Comparison of ENCODE assay signal across 1 cellular context in genomic region chr6:149940673-149940984, GRCh38.
TF ChIP-seq lines count a peak whose summit lies in the region.

No MANE protein-coding gene starts in this region.

TF ChIP-seq in H1, 55 proteins besides CTCF, POLR2A, EP300 and RAD21:
- TF ChIP-seq FOSL1 (IDR thresholded peaks at IDR 0.05; ENCODE audit: insufficient read depth, low read depth, low read length) (no peak), KDM4A (IDR thresholded peaks at IDR 0.05; ENCODE audit: low read depth, low read length, severe bottlenecking) (no peak), SP2 (IDR thresholded peaks at IDR 0.05; ENCODE audit: low read length) (no peak), EGR1 (IDR thresholded peaks at IDR 0.05; ENCODE audit: borderline replicate concordance, low read depth, low read length) (no peak), EZH2 (IDR thresholded peaks at IDR 0.05; ENCODE audit: low read depth, low read length, severe bottlenecking) (peak; percentile 68), SUZ12 (IDR thresholded peaks at IDR 0.05; ENCODE audit: low read length) (peak; percentile 64; the same call in 1 of the 2 replicates), RNF2 (IDR thresholded peaks at IDR 0.05; ENCODE audit: borderline replicate concordance, low read depth, low read length, missing control alignments, poor library complexity, severe bottlenecking) (peak; percentile 57), MAFK (IDR thresholded peaks at IDR 0.05; ENCODE audit: low read depth, low read length) (no peak), BRCA1 (IDR thresholded peaks at IDR 0.05; ENCODE audit: low read depth, low read length) (no peak), RBBP5 (IDR thresholded peaks at IDR 0.05; ENCODE audit: borderline replicate concordance, low read depth, low read length) (no peak), HDAC6 (IDR thresholded peaks at IDR 0.05; ENCODE audit: low read depth, low read length) (no peak), CBX8 (IDR thresholded peaks at IDR 0.05; ENCODE audit: borderline replicate concordance, low read depth, low read length) (0 out of 2 replicates have a peak, but pooled peaks have one; percentile 72)
